8 cellular contexts compared by ENCODE assay signal in genomic region chr4:139815646-139816601, GRCh38.
DNase-seq lines count a peak whose midpoint lies in the region; ATAC-seq and TF ChIP-seq lines count a peak whose summit lies in the region.

No MANE protein-coding gene starts in this region.

- H3K4me3 ChIP-seq in NT2/D1 (ENCODE audit: insufficient read length, low read depth) (peak overlapping the region; percentile 16), ectodermal cell (ENCODE audit: insufficient read depth, low read depth, low read length) (peak overlapping the region; percentile 14), mesodermal cell (ENCODE audit: extremely low read depth, insufficient read depth, low read length, poor library complexity, severe bottlenecking) (peak overlapping the region; percentile 14), transverse colon (peak overlapping the region in 3 of 4 donors; percentile 18 to 31 (median 27))

- intact Hi-C loops in transverse colon (cut with DNase I; ENCODE audit: low total_unique reads): no loop called here

- H3K27me3 ChIP-seq in NT2/D1 (ENCODE audit: insufficient read depth, insufficient read length): no peaks in the 10 kb centered on the region
- no peaks in the 10 kb centered on the region for H3K27me3 ChIP-seq in ectodermal cell (ENCODE audit: control insufficient read depth, insufficient read depth, low read length, poor library complexity, severe bottlenecking)
- no peaks in the 10 kb centered on the region for H3K27me3 ChIP-seq in transverse colon

- H3K9me3 ChIP-seq in NT2/D1 (ENCODE audit: insufficient read depth, low read length) (peaks cover 5% of the 10 kb centered on the region), ectodermal cell (ENCODE audit: control insufficient read depth, low read length) (peaks cover 2% of the 10 kb centered on the region), mesodermal cell (ENCODE audit: control insufficient read depth, low read length) (peaks cover 6% of the 10 kb centered on the region), transverse colon (peaks cover 0 to 3% of the 10 kb centered on the region in 2 donors)

- DNase-seq in GM04504 (ENCODE audit: low read depth): peak; percentile 76
- DNase-seq in NT2/D1 (ENCODE audit: low read depth, low spot score): peak; percentile 48
- DNase-seq in transverse colon: peak; percentile 13
- DNase-seq in cortex of kidney (lab: John Stamatoyannopoulos, UW): no peak

- peak overlapping the region; percentile 100 for H3K27ac ChIP-seq in ectodermal cell (ENCODE audit: insufficient read depth, low read depth, low read length, poor library complexity, severe bottlenecking)
- peak overlapping the region; percentile 99 for H3K27ac ChIP-seq in mesodermal cell (ENCODE audit: low read depth, low read length, severe bottlenecking)
- H3K27ac ChIP-seq in transverse colon: peak overlapping the region; percentile 45 to 58 (median 51)

- H3K9ac ChIP-seq in NT2/D1 (ENCODE audit: insufficient read length, low read depth): peak overlapping the region; percentile 32

- TF ChIP-seq CTCF in transverse colon (IDR thresholded peaks at IDR 0.05): no peak

- H3K36me3 ChIP-seq in NT2/D1 (ENCODE audit: insufficient read depth, insufficient read length, low read length) (no peaks in the 10 kb centered on the region), ectodermal cell (ENCODE audit: control insufficient read depth, insufficient read depth, low read length) (peaks cover 2% of the 10 kb centered on the region), mesodermal cell (ENCODE audit: control insufficient read depth, insufficient read depth, low read length) (peaks cover 5% of the 10 kb centered on the region), transverse colon (no peaks in the 10 kb centered on the region)

- in situ Hi-C loops in transverse colon (cut with MboI; ENCODE audit: low pct_ligation_motif_present in 1 of 4, low pct_unique_long_range_greater_than_20kb in 1 of 4, low sequenced_read_pairs in 3 of 4): no loop called here

- TF ChIP-seq EP300 in transverse colon (IDR thresholded peaks at IDR 0.05; ENCODE audit: low read depth): no peak

- ATAC-seq in GM19455 (IDR thresholded peaks at IDR 0.05; ENCODE audit: unreplicated experiment) (no peak), GM21367 (IDR thresholded peaks at IDR 0.05; ENCODE audit: unreplicated experiment) (no peak)

- 8 to 10% methylated on average over 23 to 24 of the region's 24 CpGs for WGBS in ectodermal cell, 2 experiments
- 6% methylated on average over 15 to 17 of the region's 24 CpGs for WGBS in mesodermal cell (ENCODE audit: insufficient coverage in 2 of 2), 2 experiments
- 46 to 54% methylated on average over 12 to 24 of the region's 24 CpGs for WGBS in transverse colon (ENCODE audit: low coverage in 1 of 2), 2 donors

- no peak for TF ChIP-seq POLR2A in transverse colon (IDR thresholded peaks at IDR 0.05)

- no peaks in the 10 kb centered on the region for H3K4me1 ChIP-seq in NT2/D1 (ENCODE audit: insufficient read depth, insufficient read length)
- peaks cover 56% of the 10 kb centered on the region for H3K4me1 ChIP-seq in ectodermal cell (ENCODE audit: control insufficient read depth, insufficient read depth, low read length)
- peaks cover 36% of the 10 kb centered on the region for H3K4me1 ChIP-seq in mesodermal cell (ENCODE audit: control insufficient read depth, insufficient read depth, low read length, poor library complexity, severe bottlenecking)
- peaks cover 0 to 19% (median 16%) of the 10 kb centered on the region in 4 donors for H3K4me1 ChIP-seq in transverse colon
